18 cellular contexts compared by ENCODE assay signal in genomic region chr19:32498641-32499200, GRCh38.
DNase-seq lines count a peak whose midpoint lies in the region; ATAC-seq and TF ChIP-seq lines count a peak whose summit lies in the region.
"Had no signal": no experiment of that assay in that cellular context is flagged by ENCODE, and none has a peak within 500 bp of the region (broad histone marks: within the 10 kb centered on the region; RNA-seq: fewer than 3 reads in every experiment).

No MANE protein-coding gene starts in this region.

- TF ChIP-seq POLR2A in stomach (IDR thresholded peaks at IDR 0.05): no peak

- intact Hi-C loops in stomach (cut with DNase I; ENCODE audit: low total_unique reads): no loop called here

- H4K20me1 ChIP-seq in neural progenitor cell (ENCODE audit: low read depth): no peaks in the 10 kb centered on the region

- H3K27ac Mint-ChIP-seq in activated CD8-positive, alpha-beta T cell treated with anti-CD3 and anti-CD28 coated beads, Interleukin-2, amount 10 ng/mL, durations not matched to agents 7 days and 5 days: no peak overlapping the region
- H3K27ac Mint-ChIP-seq in neural progenitor cell: peak overlapping the region; percentile 36

- H3K27me3 ChIP-seq in neural progenitor cell: no peaks in the 10 kb centered on the region
- H3K27me3 ChIP-seq in stomach: peaks cover 0 to 4% (median 0%) of the 10 kb centered on the region in 3 donors

- TF ChIP-seq EP300 in stomach (IDR thresholded peaks at IDR 0.05): no peak

- peak; percentile 67 for DNase-seq in Daoy (ENCODE audit: low read depth)
- DNase-seq in M059J (ENCODE audit: low read depth): peak; percentile 19
- peak; percentile 24 for DNase-seq in activated CD8-positive, alpha-beta T cell treated with anti-CD3 and anti-CD28 coated beads, Interleukin-2, amount 10 ng/mL, durations not matched to agents 7 days and 5 days
- no peak for DNase-seq in neural progenitor cell (ENCODE audit: low spot score)
- no peak for DNase-seq in stomach
- DNase-seq in activated CD4-positive, CD25-positive, alpha-beta regulatory T cell treated with anti-CD3 and anti-CD28 coated beads, Interleukin-2, amount 50 U/mL, for 72 hours: no peak
- DNase-seq: activated CD4-positive, CD25-positive, alpha-beta regulatory T cell; AML-193; Calu3; erythroblast; GDM1; left ventricle myocardium superior; NCI-H1105 treated with DMSO at 0.1 percent for 48 hours; OCI-M1; SIG-M5 had no signal

- POLR2A ChIA-PET in activated CD8-positive, alpha-beta T cell treated with anti-CD3 and anti-CD28 coated beads, Interleukin-2, amount 10 ng/mL, durations not matched to agents 7 days and 5 days (lab: Charles Lee): interaction anchor here (0.6 kb wide), 1 partner anchor 23 kb away, joined by 3 read pairs; no protein-coding TSS in a partner anchor

- no peak for ATAC-seq in activated CD8-positive, alpha-beta T cell treated with anti-CD3 and anti-CD28 coated beads, Interleukin-2, amount 10 ng/mL, durations not matched to agents 7 days and 5 days
- ATAC-seq in GM18858 (IDR thresholded peaks at IDR 0.05; ENCODE audit: unreplicated experiment): no peak
- no peak for ATAC-seq in HG02763 (IDR thresholded peaks at IDR 0.05; ENCODE audit: unreplicated experiment)
- ATAC-seq: left ventricle myocardium superior had no signal

- no peak overlapping the region for H2AFZ ChIP-seq in neural progenitor cell (replicated peaks)

- no peak overlapping the region for H3K9ac ChIP-seq in neural progenitor cell

- CTCF ChIA-PET in activated CD8-positive, alpha-beta T cell treated with anti-CD3 and anti-CD28 coated beads, Interleukin-2, amount 10 ng/mL, durations not matched to agents 7 days and 5 days (lab: Charles Lee): no interaction called here

- H3K36me3 ChIP-seq in neural progenitor cell: no peaks in the 10 kb centered on the region
- H3K36me3 ChIP-seq in stomach: no peaks in the 10 kb centered on the region
- H3K36me3 ChIP-seq: thoracic aorta had no signal

- H3K9me3 ChIP-seq in neural progenitor cell (ENCODE audit: low read depth): no peaks in the 10 kb centered on the region
- H3K9me3 ChIP-seq in stomach: peaks cover 0 to 4% (median 0%) of the 10 kb centered on the region in 4 donors
- H3K9me3 ChIP-seq: thoracic aorta had no signal

- H3K27me3 Mint-ChIP-seq in activated CD8-positive, alpha-beta T cell treated with anti-CD3 and anti-CD28 coated beads, Interleukin-2, amount 10 ng/mL, durations not matched to agents 7 days and 5 days (ENCODE audit: low read depth): no peaks in the 10 kb centered on the region
- H3K27me3 Mint-ChIP-seq in neural progenitor cell (ENCODE audit: insufficient read depth, low read depth): no peaks in the 10 kb centered on the region

- H3K4me2 ChIP-seq in neural progenitor cell: no peak overlapping the region

- TF ChIP-seq CTCF in neural progenitor cell (IDR thresholded peaks at IDR 0.05) (no peak), stomach (IDR thresholded peaks at IDR 0.05) (no peak)

- H3K4me3 Mint-ChIP-seq in activated CD8-positive, alpha-beta T cell treated with anti-CD3 and anti-CD28 coated beads, Interleukin-2, amount 10 ng/mL, durations not matched to agents 7 days and 5 days: no peak overlapping the region
- H3K4me3 Mint-ChIP-seq in neural progenitor cell: no peak overlapping the region

- no peaks in the 10 kb centered on the region for H3K9me3 Mint-ChIP-seq in activated CD8-positive, alpha-beta T cell treated with anti-CD3 and anti-CD28 coated beads, Interleukin-2, amount 10 ng/mL, durations not matched to agents 7 days and 5 days (ENCODE audit: insufficient read depth)
- no peaks in the 10 kb centered on the region for H3K9me3 Mint-ChIP-seq in neural progenitor cell

- H3K4me1 ChIP-seq in neural progenitor cell (no peaks in the 10 kb centered on the region), stomach (no peaks in the 10 kb centered on the region)

- H3K4me3 ChIP-seq in neural progenitor cell (no peak overlapping the region), stomach (no peak overlapping the region)
- H3K4me3 ChIP-seq: thoracic aorta had no signal

- H3K27ac ChIP-seq in neural progenitor cell: no peak overlapping the region
- H3K27ac ChIP-seq in stomach: no peak overlapping the region
- H3K27ac ChIP-seq: thoracic aorta had no signal

- no peaks in the 10 kb centered on the region for H3K36me3 Mint-ChIP-seq in activated CD8-positive, alpha-beta T cell treated with anti-CD3 and anti-CD28 coated beads, Interleukin-2, amount 10 ng/mL, durations not matched to agents 7 days and 5 days (ENCODE audit: low read depth)
- no peaks in the 10 kb centered on the region for H3K36me3 Mint-ChIP-seq in neural progenitor cell

- H3K4me1 Mint-ChIP-seq in activated CD8-positive, alpha-beta T cell treated with anti-CD3 and anti-CD28 coated beads, Interleukin-2, amount 10 ng/mL, durations not matched to agents 7 days and 5 days (ENCODE audit: low read depth): peaks cover 6% of the 10 kb centered on the region
- no peaks in the 10 kb centered on the region for H3K4me1 Mint-ChIP-seq in neural progenitor cell

- WGBS in stomach, 5 donors: 51 to 64% (median 57%) methylated on average over 6 of the region's 6 CpGs

- no peaks in the 10 kb centered on the region for H3F3A ChIP-seq in neural progenitor cell (ENCODE audit: low read depth)

- no peaks in the 10 kb centered on the region for H3K79me2 ChIP-seq in neural progenitor cell (ENCODE audit: low read depth)

Comparison
In these comparisons a context has a peak if more than half of its experiments do, and no peak if none do; other contexts are left out.
1. DNase-seq: peak in Daoy (single experiment), M059J (single experiment) and activated CD8-positive, alpha-beta T cell treated with anti-CD3 and anti-CD28 coated beads, Interleukin-2, amount 10 ng/mL, durations not matched to agents 7 days and 5 days (single experiment); none in neural progenitor cell (single experiment), stomach (single experiment) and activated CD4-positive, CD25-positive, alpha-beta regulatory T cell treated with anti-CD3 and anti-CD28 coated beads, Interleukin-2, amount 50 U/mL, for 72 hours (single experiment).